In the genomic region with DNA sequence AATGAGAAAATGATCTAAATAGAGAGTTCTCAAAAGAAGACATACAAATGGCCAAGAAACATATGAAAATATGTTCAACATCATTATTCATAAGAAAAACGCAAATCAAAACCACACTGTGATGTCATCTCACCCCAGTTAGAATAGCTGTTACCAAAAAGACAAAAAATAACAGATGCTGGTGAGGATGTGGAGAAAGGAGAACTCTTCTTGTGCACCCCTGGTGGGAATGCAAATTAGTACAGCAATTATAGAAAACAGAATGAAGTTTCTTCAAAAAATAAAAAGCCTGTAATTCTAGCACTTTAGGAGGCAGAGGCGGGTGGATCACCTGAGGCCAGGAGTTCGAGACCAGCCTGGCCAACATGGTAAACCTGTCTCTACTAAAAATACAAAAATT, we compare ENCODE assay signal across 24 cellular contexts.
DNase-seq lines count a peak whose midpoint lies in the region; ATAC-seq and TF ChIP-seq lines count a peak whose summit lies in the region.
"Had no signal": no experiment of that assay in that cellular context is flagged by ENCODE, and none has a peak within 500 bp of the region (broad histone marks: within the 10 kb centered on the region; RNA-seq: fewer than 3 reads in every experiment).

No MANE protein-coding gene starts in this region.

- in situ Hi-C loops in KBM-7 (cut with MboI; ENCODE audit: low pct_unique_long_range_greater_than_20kb, low sequenced_read_pairs) = no loop called here

- H3K4me3 ChIP-seq in fibroblast of lung (replicated peaks in 1 of 4; ENCODE audit: control extremely low read depth in 1 of 4, insufficient read depth in 1 of 4, low read depth in 3 of 4, low read length in 4 of 4) (no peak overlapping the region), right atrium auricular region (no peak overlapping the region)
- H3K4me3 ChIP-seq: A549; BLaER1 treated with 17β-estradiol and CSF1 and Interleukin-3, amounts not matched to agents 10 nM and 100 nM; breast epithelium; HAP-1; left lung; sigmoid colon had no signal

- no peaks in the 10 kb centered on the region for H3K9me3 ChIP-seq in fibroblast of lung (ENCODE audit: control insufficient read depth, insufficient read depth, low read depth, low read length)
- H3K9me3 ChIP-seq in right atrium auricular region = no peaks in the 10 kb centered on the region
- H3K9me3 ChIP-seq: A549, breast epithelium, HAP-1, left lung, sigmoid colon had no signal

- H3K36me3 ChIP-seq in fibroblast of lung (ENCODE audit: control insufficient read depth, insufficient read depth, low read length) (no peaks in the 10 kb centered on the region), right atrium auricular region (no peaks in the 10 kb centered on the region)
- H3K36me3 ChIP-seq: BLaER1 treated with 17β-estradiol and CSF1 and Interleukin-3, amounts not matched to agents 10 nM and 100 nM; breast epithelium; HAP-1; left lung; sigmoid colon had no signal

- peak; percentile 10 for DNase-seq in EH (ENCODE audit: low read depth)
- peak; percentile 6 for DNase-seq in KBM-7
- peak; percentile 40 to 73 for DNase-seq in fibroblast of lung (ENCODE audit: low read depth in 2 of 2)
- no peak for DNase-seq in DMS153 treated with DMSO at 0.1 percent for 48 hours (lab: John Stamatoyannopoulos, UW; ENCODE audit: unreplicated experiment)
- DNase-seq in right atrium auricular region (ENCODE audit: low spot score) = no peak
- DNase-seq in NCI-H524 (lab: John Stamatoyannopoulos, UW) = no peak
- DNase-seq in NOMO-1 treated with dmso at 0.1 percent for 144 hours (lab: John Stamatoyannopoulos, UW; ENCODE audit: unreplicated experiment) = no peak
- DNase-seq: activated CD4-positive, CD25-positive, alpha-beta regulatory T cell treated with anti-CD3 and anti-CD28 coated beads, Interleukin-2, amount 50 U/mL, for 72 hours; activated CD8-positive, alpha-beta T cell treated with anti-CD3 and anti-CD28 coated beads for 36 hours; activated gamma-delta T cell treated with Interleukin-2 at 50 U/mL for 16 hours; foreskin fibroblast; left lung; NCI-H1105; NCI-H2029 treated with DMSO at 0.1 percent for 48 hours; NCI-H345; PC-3; SHP77 treated with DMSO at 0.1 percent for 48 hours; sigmoid colon; T-helper 1 cell had no signal

- H4K20me1 ChIP-seq in fibroblast of lung (ENCODE audit: control insufficient read depth, extremely low read depth, insufficient read depth, low read length) = no peaks in the 10 kb centered on the region
- H4K20me1 ChIP-seq: BLaER1 treated with 17β-estradiol and CSF1 and Interleukin-3, amounts not matched to agents 10 nM and 100 nM had no signal

- ATAC-seq in GM19035 (IDR thresholded peaks at IDR 0.05; ENCODE audit: unreplicated experiment) = peak; percentile 59
- ATAC-seq: A549; activated CD8-positive, alpha-beta T cell treated with anti-CD3 and anti-CD28 coated beads for 36 hours; left lung; PC-3 had no signal

- H2AFZ ChIP-seq in fibroblast of lung (ENCODE audit: low read length) = no peak overlapping the region

- no peak for TF ChIP-seq CTCF in fibroblast of lung (conservative IDR thresholded peaks at IDR 0.05 in 1 of 2, IDR thresholded peaks at IDR 0.05 in 1 of 2; ENCODE audit: low read depth in 1 of 2, low read length in 2 of 2)
- TF ChIP-seq CTCF in right atrium auricular region (IDR thresholded peaks at IDR 0.05) = no peak

- H3K27me3 ChIP-seq in fibroblast of lung (ENCODE audit: control insufficient read depth, insufficient read depth, low read length) = no peaks in the 10 kb centered on the region
- no peaks in the 10 kb centered on the region for H3K27me3 ChIP-seq in right atrium auricular region
- H3K27me3 ChIP-seq: BLaER1 treated with 17β-estradiol and CSF1 and Interleukin-3, amounts not matched to agents 10 nM and 100 nM; breast epithelium; left lung; sigmoid colon had no signal

- H3K27ac ChIP-seq in fibroblast of lung (ENCODE audit: insufficient read depth, low read length) (no peak overlapping the region), right atrium auricular region (no peak overlapping the region)
- H3K27ac ChIP-seq: A549; BLaER1 treated with 17β-estradiol and CSF1 and Interleukin-3, amounts not matched to agents 10 nM and 100 nM; breast epithelium; left lung; sigmoid colon had no signal

- H3K79me2 ChIP-seq in fibroblast of lung (ENCODE audit: control insufficient read depth, insufficient read depth, low read length) = no peaks in the 10 kb centered on the region

- no peaks in the 10 kb centered on the region for H3K4me1 ChIP-seq in fibroblast of lung (ENCODE audit: control insufficient read depth, extremely low read depth, insufficient read depth, low read length)
- H3K4me1 ChIP-seq in right atrium auricular region = no peaks in the 10 kb centered on the region
- H3K4me1 ChIP-seq: breast epithelium, left lung had no signal

- H3K4me2 ChIP-seq in fibroblast of lung (ENCODE audit: extremely low read depth, insufficient read depth, low read length) = no peak overlapping the region
- H3K4me2 ChIP-seq: A549; BLaER1 treated with 17β-estradiol and CSF1 and Interleukin-3, amounts not matched to agents 10 nM and 100 nM had no signal

- no peak overlapping the region for H3K9ac ChIP-seq in fibroblast of lung (ENCODE audit: insufficient read depth, low read length)
- H3K9ac ChIP-seq: BLaER1 treated with 17β-estradiol and CSF1 and Interleukin-3, amounts not matched to agents 10 nM and 100 nM had no signal

Comparison
In these comparisons a context has a peak if more than half of its experiments do, and no peak if none do; other contexts are left out.
1. DNase-seq: peak in EH (single experiment), KBM-7 (single experiment) and fibroblast of lung (2 of 2); none in DMS153 treated with DMSO at 0.1 percent for 48 hours (single experiment), right atrium auricular region (single experiment), NCI-H524 (0 of 2) and NOMO-1 treated with dmso at 0.1 percent for 144 hours (single experiment).